Comparison of ENCODE assay signal across 20 cellular contexts in the genomic region with DNA sequence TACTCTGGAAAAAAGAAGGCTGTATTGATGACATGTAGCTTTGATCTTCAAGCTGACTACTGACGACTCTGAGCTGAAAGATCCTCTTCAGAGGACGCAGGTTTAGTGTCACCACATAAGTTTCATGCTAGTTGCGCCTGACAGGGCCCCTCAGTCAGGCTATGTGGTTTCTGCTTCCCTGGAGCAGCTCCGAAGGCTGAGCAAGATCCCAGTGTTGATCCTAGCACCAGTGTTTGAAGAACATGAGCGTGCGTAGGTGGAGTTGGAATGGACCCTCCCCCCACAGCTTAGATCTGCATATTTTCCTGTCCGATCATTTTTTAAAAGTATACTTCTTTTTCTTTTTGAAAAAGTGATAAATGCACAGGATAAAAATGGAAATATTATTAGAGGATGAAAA. TPM values are rescaled to one million over a fixed set of nuclear protein-coding genes. Genes with fewer than 3 reads are reported as not detected.
DNase-seq lines count a peak whose midpoint lies in the region; ATAC-seq and TF ChIP-seq lines count a peak whose summit lies in the region.
"Had no signal": no experiment of that assay in that cellular context is flagged by ENCODE, and none has a peak within 500 bp of the region (broad histone marks: within the 10 kb centered on the region; RNA-seq: fewer than 3 reads in every experiment).

No MANE protein-coding gene starts in this region.

- no peak overlapping the region for H3K4me2 ChIP-seq in hepatocyte

- no peaks in the 10 kb centered on the region for H3K9me2 ChIP-seq in hepatocyte (replicated peaks; ENCODE audit: insufficient read depth)

- H3K79me2 ChIP-seq in hepatocyte: peaks cover 85% of the 10 kb centered on the region

- H3K27me3 ChIP-seq in ascending aorta: no peaks in the 10 kb centered on the region
- H3K27me3 ChIP-seq in hepatocyte: no peaks in the 10 kb centered on the region
- H3K27me3 ChIP-seq in psoas muscle (ENCODE audit: insufficient read depth in 3 of 3, low read length in 2 of 3): no peaks in the 10 kb centered on the region

- ATAC-seq in psoas muscle: no peak
- ATAC-seq: Right ventricle myocardium inferior had no signal

- 43% methylated on average over 7 of the region's 7 CpGs for WGBS in hepatocyte (ENCODE audit: low lambda C conversion rate, missing lambda C conversion rate)
- WGBS in psoas muscle, 3 donors: 95% methylated on average over 7 of the region's 7 CpGs

- no peak overlapping the region for H2AFZ ChIP-seq in hepatocyte

- no peaks in the 10 kb centered on the region for H4K20me1 ChIP-seq in hepatocyte (ENCODE audit: insufficient read depth, poor library complexity, severe bottlenecking)

- intact Hi-C loops in ascending aorta (cut with DNase I) (no loop called here), psoas muscle (cut with DNase I) (no loop called here)

- no peak overlapping the region for H3K4me3 ChIP-seq in ascending aorta
- H3K4me3 ChIP-seq in hepatocyte: no peak overlapping the region
- H3K4me3 ChIP-seq in skeletal muscle cell (ENCODE audit: low read depth, low read length): no peak overlapping the region
- H3K4me3 ChIP-seq in psoas muscle: no peak overlapping the region

- H3K9me3 ChIP-seq in ascending aorta (peaks cover 3 to 12% of the 10 kb centered on the region in 2 donors), hepatocyte (ENCODE audit: low read depth) (peaks cover 11% of the 10 kb centered on the region), psoas muscle (peaks cover 21% of the 10 kb centered on the region)

- H3K27ac ChIP-seq in ascending aorta (peak overlapping the region; percentile 0 to 91), hepatocyte (peak overlapping the region; percentile 16), psoas muscle (no peak overlapping the region)

- H3K36me3 ChIP-seq in ascending aorta (no peaks in the 10 kb centered on the region), hepatocyte (replicated peaks; ENCODE audit: insufficient read depth, low read depth) (no peaks in the 10 kb centered on the region), psoas muscle (ENCODE audit: insufficient read depth in 1 of 2, low read depth in 1 of 2) (no peaks in the 10 kb centered on the region)

- H3K4me1 ChIP-seq in ascending aorta (peaks cover 14 to 27% of the 10 kb centered on the region in 2 donors), hepatocyte (ENCODE audit: insufficient read depth) (peaks cover 12% of the 10 kb centered on the region), psoas muscle (peaks cover 21% of the 10 kb centered on the region)

- DNase-seq in GM03348 (ENCODE audit: low spot score): peak; percentile 81
- no peak for DNase-seq in ascending aorta (ENCODE audit: low spot score in 2 of 2)
- no peak for DNase-seq in hepatocyte (ENCODE audit: low spot score)
- DNase-seq in skeletal muscle cell (ENCODE audit: low read depth): peak; percentile 54
- no peak for DNase-seq in hepatic stellate cell (ENCODE audit: low spot score)
- no peak for DNase-seq in psoas muscle
- no peak for DNase-seq in HuH-7 (ENCODE audit: low spot score)
- DNase-seq: activated CD4-positive, alpha-beta T cell treated with anti-CD3 and anti-CD28 coated beads, Interleukin-2, amount 10 ng/mL, durations not matched to agents 7 days and 5 days; activated effector memory CD4-positive, alpha-beta T cell treated with anti-CD3 and anti-CD28 coated beads, Interleukin-2, amount 50 U/mL, for 16 hours; hypothalamus; kidney; NCI-H1436 treated with DMSO at 0.1 percent for 48 hours; NCI-H2171 treated with DMSO at 0.1 percent for 48 hours; NCI-H69; substantia nigra; SW 1271 had no signal

- TF ChIP-seq CTCF in ascending aorta (IDR thresholded peaks at IDR 0.05) (no peak), hepatocyte (IDR thresholded peaks at IDR 0.05; ENCODE audit: poor library complexity) (no peak), psoas muscle (IDR thresholded peaks at IDR 0.05) (no peak)

RNA-seq across cellular contexts. Expression of a gene that starts 17.3 kb away (rescaled TPM):
- 23.4 TPM for total RNA-seq in ascending aorta
- total RNA-seq in hepatocyte: 17.9 and 23.8 TPM in 2 replicates
- polyA plus RNA-seq in hepatocyte: 17.3 and 22.8 TPM in 2 replicates
- total RNA-seq in psoas muscle: 10 to 100 TPM; 11.9 to 15.3 (median 14.7) TPM
- 10 to 100 TPM in 1 of 3 donors, 1 to 10 TPM in 2; 7.7 to 14.2 (median 7.8) TPM for polyA plus RNA-seq in psoas muscle

RNA-seq across cellular contexts. Expression of a gene that starts 32.2 kb away (rescaled TPM):
- total RNA-seq in ascending aorta (not detected), hepatocyte (1.7 and 1.9 TPM in 2 replicates), psoas muscle (under 1 TPM in 1 of 4 donors, not detected in 3; 0.12 TPM)
- polyA plus RNA-seq in hepatocyte (0.91 and 1.0 TPM in 2 replicates), psoas muscle (not detected)
- total RNA-seq: activated CD4-positive, alpha-beta T cell treated with anti-CD3 and anti-CD28 coated beads, Interleukin-2, amount 10 ng/mL, durations not matched to agents 7 days and 5 days; endodermal cell; kidney; neural crest cell; pulmonary artery endothelial cell; Right ventricle myocardium inferior had no signal

Comparison
In these comparisons a context has a peak if more than half of its experiments do, and no peak if none do; other contexts are left out.
1. DNase-seq: peak in GM03348 (single experiment) and skeletal muscle cell (single experiment); none in ascending aorta (0 of 2), hepatocyte (single experiment), hepatic stellate cell (single experiment), psoas muscle (0 of 2) and HuH-7 (single experiment).